Comparison of ENCODE assay signal across 20 cellular contexts in genomic region chr7:69147631-69148030, GRCh38.
DNase-seq lines count a peak whose midpoint lies in the region.
"Had no signal": no experiment of that assay in that cellular context is flagged by ENCODE, and none has a peak within 500 bp of the region (broad histone marks: within the 10 kb centered on the region; RNA-seq: fewer than 3 reads in every experiment).

No MANE protein-coding gene starts in this region.

- no peaks in the 10 kb centered on the region for H3K36me3 Mint-ChIP-seq in activated T-helper 1 cell treated with anti-CD3 and anti-CD28 coated beads, Interleukin-12 subunit alpha, Interleukin-12 subunit beta, Interleukin-2, Interleukin-4 antibody, amounts not matched to agents 30 ng/mL and 10 ng/mL and 1 ng/mL, durations not matched to agents 14 hours and 24 hours and 36 hours (ENCODE audit: low read depth)
- H3K36me3 Mint-ChIP-seq: CD8-positive, alpha-beta T cell had no signal

- intact Hi-C loops in activated T-helper 1 cell treated with anti-CD3 and anti-CD28 coated beads, Interleukin-12 subunit alpha, Interleukin-12 subunit beta, Interleukin-2, Interleukin-4 antibody, amounts not matched to agents 30 ng/mL and 10 ng/mL and 1 ng/mL, durations not matched to agents 14 hours and 24 hours and 36 hours (cut with micrococcal nuclease): no loop called here

- peaks cover 1% of the 10 kb centered on the region for H3K27me3 Mint-ChIP-seq in activated T-helper 1 cell treated with anti-CD3 and anti-CD28 coated beads, Interleukin-12 subunit alpha, Interleukin-12 subunit beta, Interleukin-2, Interleukin-4 antibody, amounts not matched to agents 30 ng/mL and 10 ng/mL and 1 ng/mL, durations not matched to agents 14 hours and 24 hours and 36 hours (ENCODE audit: insufficient read depth)

- DNase-seq in NOMO-1 treated with DMSO at 0.1 percent for 48 hours (lab: John Stamatoyannopoulos, UW; ENCODE audit: unreplicated experiment) (peak; percentile 8), NOMO-1 (lab: John Stamatoyannopoulos, UW; ENCODE audit: unreplicated experiment in 2 of 2) (no peak), MV-4-11 (lab: John Stamatoyannopoulos, UW) (peak; percentile 22), RPMI8226 (peak; percentile 70), NCI-H187 treated with DMSO at 0.1 percent for 48 hours (lab: John Stamatoyannopoulos, UW) (no peak)
- DNase-seq in activated CD8-positive, alpha-beta memory T cell treated with anti-CD3 and anti-CD28 coated beads for 24 hours: no peak
- DNase-seq in activated T-helper 1 cell treated with anti-CD3 and anti-CD28 coated beads, Interleukin-12 subunit alpha, Interleukin-12 subunit beta, Interleukin-2, Interleukin-4 antibody, amounts not matched to agents 30 ng/mL and 10 ng/mL and 1 ng/mL, durations not matched to agents 14 hours and 24 hours and 36 hours (ENCODE audit: low spot score): no peak
- DNase-seq: C1 segment of cervical spinal cord; CD8-positive, alpha-beta T cell; DMS53; GOT3; HCEC 1CT; Kasumi-1; NCI-H1436; NCI-H1930; NCI-H2227 treated with DMSO at 0.1 percent for 48 hours; NCI-H510A; NCI-H748 treated with DMSO at 0.1 percent for 48 hours; OCI-M1 had no signal

- H3K9me3 Mint-ChIP-seq in activated T-helper 1 cell treated with anti-CD3 and anti-CD28 coated beads, Interleukin-12 subunit alpha, Interleukin-12 subunit beta, Interleukin-2, Interleukin-4 antibody, amounts not matched to agents 30 ng/mL and 10 ng/mL and 1 ng/mL, durations not matched to agents 14 hours and 24 hours and 36 hours: peaks cover 14% of the 10 kb centered on the region

- no peaks in the 10 kb centered on the region for H3K4me1 Mint-ChIP-seq in activated T-helper 1 cell treated with anti-CD3 and anti-CD28 coated beads, Interleukin-12 subunit alpha, Interleukin-12 subunit beta, Interleukin-2, Interleukin-4 antibody, amounts not matched to agents 30 ng/mL and 10 ng/mL and 1 ng/mL, durations not matched to agents 14 hours and 24 hours and 36 hours (ENCODE audit: low read depth)

- no peak overlapping the region for H3K4me3 Mint-ChIP-seq in activated T-helper 1 cell treated with anti-CD3 and anti-CD28 coated beads, Interleukin-12 subunit alpha, Interleukin-12 subunit beta, Interleukin-2, Interleukin-4 antibody, amounts not matched to agents 30 ng/mL and 10 ng/mL and 1 ng/mL, durations not matched to agents 14 hours and 24 hours and 36 hours
- H3K4me3 Mint-ChIP-seq: CD8-positive, alpha-beta T cell; T-helper 1 cell treated with Interleukin-12 subunit alpha and Interleukin-12 subunit beta and Interleukin-4 antibody, amounts not matched to agents 30 μg/mL and 1 μg/mL, for 36 hours had no signal

- H3K27ac Mint-ChIP-seq in activated T-helper 1 cell treated with anti-CD3 and anti-CD28 coated beads, Interleukin-12 subunit alpha, Interleukin-12 subunit beta, Interleukin-2, Interleukin-4 antibody, amounts not matched to agents 30 ng/mL and 10 ng/mL and 1 ng/mL, durations not matched to agents 14 hours and 24 hours and 36 hours: no peak overlapping the region
- H3K27ac Mint-ChIP-seq: CD8-positive, alpha-beta T cell; T-helper 1 cell treated with Interleukin-12 subunit alpha and Interleukin-12 subunit beta and Interleukin-4 antibody, amounts not matched to agents 30 μg/mL and 1 μg/mL, for 36 hours had no signal

Comparison
In these comparisons a context has a peak if more than half of its experiments do, and no peak if none do; other contexts are left out.
1. DNase-seq: peak in NOMO-1 treated with DMSO at 0.1 percent for 48 hours (single experiment), MV-4-11 (single experiment) and RPMI8226 (single experiment); none in NOMO-1 (0 of 2), NCI-H187 treated with DMSO at 0.1 percent for 48 hours (single experiment), activated CD8-positive, alpha-beta memory T cell treated with anti-CD3 and anti-CD28 coated beads for 24 hours (single experiment) and activated T-helper 1 cell treated with anti-CD3 and anti-CD28 coated beads, Interleukin-12 subunit alpha, Interleukin-12 subunit beta, Interleukin-2, Interleukin-4 antibody, amounts not matched to agents 30 ng/mL and 10 ng/mL and 1 ng/mL, durations not matched to agents 14 hours and 24 hours and 36 hours (single experiment).